4 cellular contexts compared by ENCODE assay signal in the genomic region with DNA sequence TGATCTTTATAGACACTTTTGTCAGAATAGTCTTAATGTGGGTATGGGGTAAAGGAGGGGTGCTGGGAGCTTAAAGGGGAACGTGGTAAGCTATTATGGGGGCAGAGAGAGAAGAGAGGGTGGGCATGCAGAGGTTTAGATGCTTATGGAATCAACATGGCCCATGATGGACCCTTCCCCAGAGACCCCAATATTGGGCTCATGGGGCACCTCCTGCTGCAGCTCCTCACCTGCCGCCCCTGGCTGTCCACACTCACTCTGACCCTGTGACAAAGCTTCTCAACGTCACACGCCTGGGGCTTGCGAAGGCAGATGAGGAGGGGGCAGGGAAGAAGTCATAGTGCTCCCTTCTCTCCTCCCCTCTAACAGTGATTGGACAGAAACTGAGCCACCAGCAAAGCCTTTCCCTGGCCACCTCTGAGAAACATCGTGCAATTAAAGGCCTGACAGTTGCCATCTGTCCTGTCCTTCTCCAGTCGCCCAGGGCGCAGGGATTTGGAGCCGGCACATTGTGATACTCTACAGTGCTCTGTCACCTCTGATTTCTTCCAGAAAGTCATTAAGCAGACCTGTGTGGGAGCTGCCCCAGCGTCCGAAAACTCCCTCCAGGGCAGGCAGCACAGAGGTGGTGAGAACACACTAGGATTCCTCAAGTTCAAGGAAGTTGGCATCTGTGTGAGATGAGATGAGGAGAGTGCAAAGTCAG.
"Had no signal": no experiment of that assay in that cellular context is flagged by ENCODE, and none has a peak within 500 bp of the region (broad histone marks: within the 10 kb centered on the region; RNA-seq: fewer than 3 reads in every experiment).

No MANE protein-coding gene starts in this region.

- H3K4me2 ChIP-seq: GM23338 had no signal

- H3K4me3 ChIP-seq: GM23338 had no signal

- H2AFZ ChIP-seq: GM23338 had no signal

- DNase-seq: H9, HCEC 1CT, IMR-90 had no signal
